ENCODE assay signal across 12 cellular contexts in genomic region chr10:63901228-63901627, GRCh38.
A peak's percentile ranks its signal among the peaks of the same experiment; 100 is the strongest.
DNase-seq lines count a peak whose midpoint lies in the region; ATAC-seq and TF ChIP-seq lines count a peak whose summit lies in the region.
"Had no signal": no experiment of that assay in that cellular context is flagged by ENCODE, and none has a peak within 500 bp of the region (broad histone marks: within the 10 kb centered on the region; RNA-seq: fewer than 3 reads in every experiment).

No MANE protein-coding gene starts in this region.

- H3K36me3 ChIP-seq in transverse colon, result no peaks in the 10 kb centered on the region
- H3K36me3 ChIP-seq: colonic mucosa, thyroid gland had no signal

- no peaks in the 10 kb centered on the region for H3K4me1 Mint-ChIP-seq in activated naive CD4-positive, alpha-beta T cell treated with anti-CD3 and anti-CD28 coated beads for 36 hours (ENCODE audit: low read depth)

- TF ChIP-seq EP300 in transverse colon (IDR thresholded peaks at IDR 0.05; ENCODE audit: low read depth), result no peak

- CTCF ChIA-PET in activated naive CD4-positive, alpha-beta T cell treated with anti-CD3 and anti-CD28 coated beads for 36 hours (lab: Charles Lee), result interaction anchor here (0.8 to 1.9 kb wide), 2 partner anchors 17 to 35 kb away, joined by 3 to 7 read pairs; no protein-coding TSS in a partner anchor

- H3K36me3 Mint-ChIP-seq in activated naive CD4-positive, alpha-beta T cell treated with anti-CD3 and anti-CD28 coated beads for 36 hours (ENCODE audit: low read depth), result no peaks in the 10 kb centered on the region
- no peaks in the 10 kb centered on the region for H3K36me3 Mint-ChIP-seq in activated naive CD4-positive, alpha-beta T cell treated with anti-CD3 and anti-CD28 coated beads, Interleukin-2, amount 50 U/mL, for 72 hours
- H3K36me3 Mint-ChIP-seq: natural killer cell treated with Interleukin-12 subunit alpha and Interleukin-12 subunit beta and Interleukin-15 and Interleukin-18, amount 100 ng/mL, for 72 hours had no signal

- H3K9me3 Mint-ChIP-seq in activated naive CD4-positive, alpha-beta T cell treated with anti-CD3 and anti-CD28 coated beads for 36 hours, result no peaks in the 10 kb centered on the region
- H3K9me3 Mint-ChIP-seq in activated naive CD4-positive, alpha-beta T cell treated with anti-CD3 and anti-CD28 coated beads, Interleukin-2, amount 50 U/mL, for 72 hours, result no peaks in the 10 kb centered on the region
- H3K9me3 Mint-ChIP-seq: natural killer cell treated with Interleukin-12 subunit alpha and Interleukin-12 subunit beta and Interleukin-15 and Interleukin-18, amount 100 ng/mL, for 72 hours had no signal

- TF ChIP-seq CTCF in AG10803 (conservative IDR thresholded peaks at IDR 0.05; ENCODE audit: low read length), result peak; percentile 36
- TF ChIP-seq CTCF in transverse colon (IDR thresholded peaks at IDR 0.05), result no peak

- peaks cover 2% of the 10 kb centered on the region for H3K27me3 Mint-ChIP-seq in activated naive CD4-positive, alpha-beta T cell treated with anti-CD3 and anti-CD28 coated beads for 36 hours (ENCODE audit: low read depth)

- no peak overlapping the region for H3K4me3 Mint-ChIP-seq in activated naive CD4-positive, alpha-beta T cell treated with anti-CD3 and anti-CD28 coated beads for 36 hours
- H3K4me3 Mint-ChIP-seq: natural killer cell treated with Interleukin-12 subunit alpha and Interleukin-12 subunit beta and Interleukin-15 and Interleukin-18, amount 100 ng/mL, for 72 hours had no signal

- no peak for TF ChIP-seq POLR2A in erythroblast (IDR thresholded peaks at IDR 0.05; ENCODE audit: low read length)
- no peak for TF ChIP-seq POLR2A in transverse colon (IDR thresholded peaks at IDR 0.05)

- H3K4me3 ChIP-seq in AG10803 (ENCODE audit: low read length) (no peak overlapping the region), transverse colon (no peak overlapping the region)
- H3K4me3 ChIP-seq: colonic mucosa, thyroid gland had no signal

- WGBS in transverse colon (ENCODE audit: low coverage in 1 of 2), 2 donors, result 60 to 71% methylated on average over 3 of the region's 3 CpGs

- no peaks in the 10 kb centered on the region for H3K9me3 ChIP-seq in transverse colon
- H3K9me3 ChIP-seq: colonic mucosa, thyroid gland had no signal

- H3K27ac Mint-ChIP-seq in activated naive CD4-positive, alpha-beta T cell treated with anti-CD3 and anti-CD28 coated beads for 36 hours, result no peak overlapping the region
- no peak overlapping the region for H3K27ac Mint-ChIP-seq in activated naive CD4-positive, alpha-beta T cell treated with anti-CD3 and anti-CD28 coated beads, Interleukin-2, amount 50 U/mL, for 72 hours
- H3K27ac Mint-ChIP-seq: natural killer cell treated with Interleukin-12 subunit alpha and Interleukin-12 subunit beta and Interleukin-15 and Interleukin-18, amount 100 ng/mL, for 72 hours had no signal

- in situ Hi-C loops in KBM-7 (cut with MboI; ENCODE audit: low pct_unique_long_range_greater_than_20kb, low sequenced_read_pairs) (no loop called here), transverse colon (cut with MboI; ENCODE audit: low pct_ligation_motif_present in 1 of 4, low pct_unique_long_range_greater_than_20kb in 1 of 4, low sequenced_read_pairs in 3 of 4) (no loop called here)

- H3K27me3 ChIP-seq in transverse colon, result no peaks in the 10 kb centered on the region
- H3K27me3 ChIP-seq: colonic mucosa, thyroid gland had no signal

- no peaks in the 10 kb centered on the region for H3K4me1 ChIP-seq in transverse colon
- H3K4me1 ChIP-seq: colonic mucosa, thyroid gland had no signal

- peak; percentile 75 for ATAC-seq in GM18511 (IDR thresholded peaks at IDR 0.05; ENCODE audit: unreplicated experiment)
- no peak for ATAC-seq in activated naive CD4-positive, alpha-beta T cell treated with anti-CD3 and anti-CD28 coated beads, Interleukin-2, amount 50 U/mL, for 72 hours
- ATAC-seq: natural killer cell treated with Interleukin-12 subunit alpha and Interleukin-12 subunit beta and Interleukin-15 and Interleukin-18, amount 100 ng/mL, for 72 hours had no signal

- intact Hi-C loops in activated naive CD4-positive, alpha-beta T cell treated with anti-CD3 and anti-CD28 coated beads for 36 hours (cut with micrococcal nuclease), result no loop called here
- intact Hi-C loops in transverse colon (cut with DNase I; ENCODE audit: low total_unique reads), result loop anchor here (5.0 kb wide), 1 partner anchor 1354 kb away; no protein-coding TSS in a partner anchor

- no peak overlapping the region for H3K27ac ChIP-seq in transverse colon
- H3K27ac ChIP-seq: colonic mucosa, thyroid gland had no signal

- DNase-seq in AG10803 (ENCODE audit: low read depth), result no peak
- peak; percentile 1 for DNase-seq in KBM-7
- DNase-seq in erythroblast (lab: John Stamatoyannopoulos, UW), result peak; percentile 2 to 19
- DNase-seq in activated naive CD4-positive, alpha-beta T cell treated with anti-CD3 and anti-CD28 coated beads for 36 hours, result no peak
- no peak for DNase-seq in SK-N-DZ (ENCODE audit: low spot score)
- DNase-seq in activated naive CD4-positive, alpha-beta T cell treated with anti-CD3 and anti-CD28 coated beads, Interleukin-2, amount 50 U/mL, for 72 hours (ENCODE audit: low spot score in 2 of 2), result no peak
- no peak for DNase-seq in transverse colon
- DNase-seq: colonic mucosa, DMS153, thyroid gland had no signal

Comparison
In these comparisons a context has a peak if more than half of its experiments do, and no peak if none do; other contexts are left out.
1. DNase-seq: peak in KBM-7 (single experiment) and erythroblast (2 of 2); none in AG10803 (single experiment), activated naive CD4-positive, alpha-beta T cell treated with anti-CD3 and anti-CD28 coated beads for 36 hours (single experiment), SK-N-DZ (single experiment), activated naive CD4-positive, alpha-beta T cell treated with anti-CD3 and anti-CD28 coated beads, Interleukin-2, amount 50 U/mL, for 72 hours (0 of 2) and transverse colon (single experiment).